ENCODE assay signal across 8 cellular contexts in genomic region chr20:45857114-45857835, GRCh38. TPM values are rescaled to one million over a fixed set of nuclear protein-coding genes. Genes with fewer than 3 reads are reported as not detected.
A peak's percentile ranks its signal among the peaks of the same experiment; 100 is the strongest.
DNase-seq lines count a peak whose midpoint lies in the region; ATAC-seq and TF ChIP-seq lines count a peak whose summit lies in the region.

ACOT8 (minus strand) TSS chr20:45857392; CDS start chr20:45857315, 77 bp downstream.
ZSWIM3 (plus strand) TSS chr20:45857614; CDS start chr20:45857826, 212 bp downstream.

- H2BK12ac ChIP-seq in H9 (ENCODE audit: insufficient read length, low read depth, low read length): no peak within 1 kb of the TSS

- H3K9me3 ChIP-seq in H9 (ENCODE audit: control insufficient read depth, low read depth, low read length) (no peaks in the 10 kb centered on the region), stomach (no peaks in the 10 kb centered on the region)

- H3T11ph ChIP-seq in H9 (ENCODE audit: low read length): no peak within 1 kb of the TSS

- no peaks in the 10 kb centered on the region for H3K79me1 ChIP-seq in H9 (ENCODE audit: insufficient read depth, low read depth, low read length, poor library complexity, severe bottlenecking)

- H3K27ac ChIP-seq in H9 (ENCODE audit: insufficient read length, low read depth, low read length) (no peak within 1 kb of the TSS), foreskin keratinocyte (no peak within 1 kb of the TSS), stomach (peak within 1 kb of the TSS; percentile 81 to 93 (median 84))

- H3K4me1 Mint-ChIP-seq in H9 (peaks cover 54 to 59% of the 10 kb centered on the region in 2 experiments), neural crest cell (peaks cover 25% of the 10 kb centered on the region)

- H3K27me3 Mint-ChIP-seq in H9 (ENCODE audit: low read depth) (no peaks in the 10 kb centered on the region), neural crest cell (ENCODE audit: low read depth) (no peaks in the 10 kb centered on the region)

- H3K14ac ChIP-seq in H9 (ENCODE audit: insufficient read depth, low read length): peak within 1 kb of the TSS; percentile 70; the same call in 1 of the 2 replicates

- H4K8ac ChIP-seq in H9 (replicated peaks; ENCODE audit: insufficient read length, low read depth, low read length): no peak within 1 kb of the TSS

- H3K9me3 Mint-ChIP-seq in H9 (no peaks in the 10 kb centered on the region), neural crest cell (no peaks in the 10 kb centered on the region)

- H3K27me3 ChIP-seq in H9 (ENCODE audit: insufficient read depth, low read length) (no peaks in the 10 kb centered on the region), foreskin keratinocyte (no peaks in the 10 kb centered on the region), stomach (no peaks in the 10 kb centered on the region)

- H4K91ac ChIP-seq in H9 (ENCODE audit: insufficient read length, low read depth, low read length): no peak within 1 kb of the TSS

- no peak within 1 kb of the TSS for H4K5ac ChIP-seq in H9 (ENCODE audit: insufficient read length, low read depth, low read length)

- H2AK5ac ChIP-seq in H9 (ENCODE audit: insufficient read length, low read length): no peak within 1 kb of the TSS

- peak within 1 kb of the TSS; percentile 75 to 97 (median 89) for H3K4me3 ChIP-seq in stomach

- H3K23ac ChIP-seq in H9 (ENCODE audit: insufficient read length, low read depth, low read length): no peak within 1 kb of the TSS

- in situ Hi-C loops in G401 (cut with HindIII; ENCODE audit: low sequenced_read_pairs): no loop called here

- H3K4me2 ChIP-seq in H9 (ENCODE audit: insufficient read depth, insufficient read length, low read length): peak within 1 kb of the TSS; percentile 97

- H3K23me2 ChIP-seq in H9 (ENCODE audit: insufficient read length, low read depth, low read length, poor library complexity, severe bottlenecking): peaks cover 5% of the 10 kb centered on the region

- H3K4me3 Mint-ChIP-seq in H9 (peak within 1 kb of the TSS; percentile 90 to 93), neural crest cell (peak within 1 kb of the TSS; percentile 91)

- H3K36me3 Mint-ChIP-seq in H9 (ENCODE audit: insufficient read depth in 1 of 3, low read depth in 3 of 3) (peaks cover 5 to 11% (median 8%) of the 10 kb centered on the region in 3 experiments; a peak in 5 of 7 replicates), neural crest cell (ENCODE audit: low read depth) (no peaks in the 10 kb centered on the region)

- ATAC-seq in foreskin keratinocyte: peak; percentile 95

- no peak within 1 kb of the TSS for H2BK15ac ChIP-seq in H9 (ENCODE audit: low read depth, low read length)

- H3K79me2 ChIP-seq in H9 (ENCODE audit: insufficient read depth, low read length): peaks cover 3% of the 10 kb centered on the region; the same call in 1 of the 2 replicates

- WGBS in H9 (ENCODE audit: extremely low coverage, insufficient read length, low lambda C conversion rate): no CpG with 5 or more reads among the region's 35 CpGs
- 0 to 2% (median 0%) methylated on average over 16 to 35 of the region's 35 CpGs for whole genome bisulfite sequencing in stomach, 5 donors

- intact Hi-C loops in stomach (cut with DNase I; ENCODE audit: low total_unique reads): no loop called here

- TF ChIP-seq CTCF in H9 (conservative IDR thresholded peaks at IDR 0.05): no peak
- no peak for TF ChIP-seq CTCF in foreskin keratinocyte (conservative IDR thresholded peaks at IDR 0.05)
- no peak for TF ChIP-seq CTCF in neural crest cell (conservative IDR thresholded peaks at IDR 0.05)
- no peak for TF ChIP-seq CTCF in stomach (IDR thresholded peaks at IDR 0.05)

- H2BK120ac ChIP-seq in H9 (ENCODE audit: low read depth, low read length, poor library complexity, severe bottlenecking): no peak within 1 kb of the TSS

- H3K56ac ChIP-seq in H9 (ENCODE audit: insufficient read length, low read depth, low read length): no peak within 1 kb of the TSS

- H2AFZ ChIP-seq in H9 (ENCODE audit: low read length): no peak within 1 kb of the TSS

- H3K4ac ChIP-seq in H9 (ENCODE audit: low read depth, low read length): no peak within 1 kb of the TSS

- peaks cover 3 to 27% (median 18%) of the 10 kb centered on the region in 4 donors for H3K36me3 ChIP-seq in stomach

- H2BK20ac ChIP-seq in H9 (ENCODE audit: low read depth, low read length, poor library complexity, severe bottlenecking): no peak within 1 kb of the TSS

- H4K20me1 ChIP-seq in H9 (ENCODE audit: control insufficient read depth, insufficient read depth, insufficient read length): peaks cover 2% of the 10 kb centered on the region

- H3K27ac Mint-ChIP-seq in H9 (peak within 1 kb of the TSS; percentile 95 to 99 (median 96)), neural crest cell (ENCODE audit: unreplicated experiment) (peak within 1 kb of the TSS; percentile 70)

- peak within 1 kb of the TSS; percentile 72 for H3K9ac ChIP-seq in H9 (ENCODE audit: extremely low read depth, insufficient read length, low read length)

- TF ChIP-seq POLR2A in Raji (IDR thresholded peaks at IDR 0.05; ENCODE audit: insufficient read depth, low read depth, low read length) (peak; percentile 77), stomach (IDR thresholded peaks at IDR 0.05) (no peak)

- H3K18ac ChIP-seq in H9 (ENCODE audit: insufficient read length, low read depth, low read length): no peak within 1 kb of the TSS

- no peak for TF ChIP-seq EP300 in stomach (IDR thresholded peaks at IDR 0.05)

- peaks cover 14% of the 10 kb centered on the region; the same call in 1 of the 2 replicates for H3K4me1 ChIP-seq in H9 (ENCODE audit: insufficient read depth, low read length)
- H3K4me1 ChIP-seq in foreskin keratinocyte: no peaks in the 10 kb centered on the region
- H3K4me1 ChIP-seq in stomach: peaks cover 30 to 74% (median 59%) of the 10 kb centered on the region in 4 donors

- no peak within 1 kb of the TSS for H2BK5ac ChIP-seq in H9 (ENCODE audit: insufficient read length, low read length)

- DNase-seq in G401 (ENCODE audit: low spot score) (peak; percentile 100), H9 (peak; percentile 99), M059J (ENCODE audit: low read depth) (peak; percentile 100), foreskin keratinocyte (peak; percentile 99 to 100), neural crest cell (ENCODE audit: low read depth, low spot score) (peak; percentile 97), stomach (peak; percentile 96)
- peak; percentile 94 for DNase-seq in activated effector memory CD4-positive, alpha-beta T cell treated with anti-CD3 and anti-CD28 coated beads, Interleukin-2, amount 50 U/mL, for 16 hours

RNA-seq across cellular contexts. Expression of gene ACOT8, which starts in this region (rescaled TPM):
- total RNA-seq in G401 (2014; rRNA removed; shearing (Covaris generic)): 32.4 and 43.3 TPM in 2 replicates
- 26.7 and 30.3 TPM in 2 replicates for total RNA-seq in H9 (2021)
- 102 and 117 TPM in 2 replicates for total RNA-seq in M059J (2014; rRNA removed; shearing (Covaris generic))
- total RNA-seq in foreskin keratinocyte: 22.3 and 31.3 TPM in 2 replicates
- polyA plus RNA-seq in foreskin keratinocyte: 27.2 and 39.9 TPM in 2 replicates
- total RNA-seq in neural crest cell: 14.5 and 15.3 TPM in 2 replicates
- total RNA-seq in stomach: 100 to 1,000 TPM in 3 of 5 donors, 10 to 100 TPM in 2; 26.6 to 216 (median 131) TPM
- polyA plus RNA-seq in stomach: 10 to 100 TPM; 36.8 to 63.7 (median 58.3) TPM

RNA-seq across cellular contexts. Expression of gene ZSWIM3, which starts in this region (rescaled TPM):
- total RNA-seq in G401 (2014; rRNA removed; shearing (Covaris generic)): 2.9 and 4.9 TPM in 2 replicates
- total RNA-seq in H9 (2021) (8.0 and 8.2 TPM in 2 replicates), foreskin keratinocyte (2.2 and 2.6 TPM in 2 replicates), neural crest cell (4.5 and 4.8 TPM in 2 replicates), stomach (1 to 10 TPM in 2 of 5 donors, under 1 TPM in 2, not detected in 1; 0.87 to 2.3 (median 1.6) TPM)
- total RNA-seq in M059J (2014; rRNA removed; shearing (Covaris generic)): 8.6 and 12.0 TPM in 2 replicates
- polyA plus RNA-seq in foreskin keratinocyte (1.5 and 1.6 TPM in 2 replicates), stomach (1 to 10 TPM; 1.4 to 2.1 (median 1.8) TPM)

Comparison
In these comparisons a context has a peak if more than half of its experiments do, and no peak if none do; other contexts are left out.
1. H3K27ac ChIP-seq: peak in stomach (5 of 5); none in H9 (single experiment) and foreskin keratinocyte (single experiment).
2. Peak in every context shown above with its lines, with median percentiles within 50 percentile points of each other: DNase-seq.